ENCODE assay signal across 9 cellular contexts in the genomic region with DNA sequence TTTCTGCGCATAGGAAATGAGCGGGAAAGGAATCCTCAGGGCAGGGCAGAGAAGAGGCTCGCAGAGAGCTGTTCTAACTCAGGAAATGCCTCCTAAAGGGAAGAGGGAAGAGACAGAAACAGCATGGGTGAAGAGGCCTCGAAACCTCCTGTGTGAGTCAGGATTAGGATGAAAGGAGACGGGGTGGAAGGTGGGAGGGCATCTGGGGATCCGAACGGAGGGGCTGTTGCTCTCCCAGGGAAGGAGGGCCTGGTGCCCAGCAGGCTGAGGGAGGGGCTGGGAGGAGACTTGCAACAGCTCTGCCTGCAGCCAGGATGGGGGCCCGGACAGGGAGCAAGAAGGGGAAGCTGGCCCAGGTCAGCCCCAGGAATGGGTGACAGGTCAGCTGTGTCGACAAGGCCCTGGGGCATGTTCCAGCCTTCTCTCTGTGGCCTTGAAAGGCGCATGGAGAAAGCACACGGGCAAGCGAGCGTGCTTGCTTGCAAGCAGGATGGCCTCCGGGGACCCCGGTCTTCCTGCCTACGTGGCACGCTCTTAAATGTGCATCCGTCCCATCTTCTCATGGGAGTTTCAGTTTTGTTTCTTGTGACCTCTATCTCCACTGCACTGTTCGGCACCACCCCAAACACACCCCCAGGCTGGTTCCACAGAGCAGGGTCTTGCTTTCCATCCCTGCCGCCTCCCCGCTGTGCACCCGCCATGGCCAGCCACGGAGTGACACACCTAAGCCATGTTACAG.
A peak's percentile ranks its signal among the peaks of the same experiment; 100 is the strongest.
DNase-seq lines count a peak whose midpoint lies in the region; ATAC-seq, FAIRE-seq and TF ChIP-seq lines count a peak whose summit lies in the region.
"Had no signal": no experiment of that assay in that cellular context is flagged by ENCODE, and none has a peak within 500 bp of the region (broad histone marks: within the 10 kb centered on the region; RNA-seq: fewer than 3 reads in every experiment).

No MANE protein-coding gene starts in this region.

- H3K27me3 ChIP-seq in NT2/D1 (ENCODE audit: insufficient read depth, insufficient read length) = no peaks in the 10 kb centered on the region
- no peaks in the 10 kb centered on the region for H3K27me3 ChIP-seq in lung (ENCODE audit: control insufficient read depth, insufficient read depth)

- no peak overlapping the region for H3K4me3 ChIP-seq in NT2/D1 (ENCODE audit: insufficient read length, low read depth)
- H3K4me3 ChIP-seq in lung = no peak overlapping the region

- H3K36me3 ChIP-seq in NT2/D1 (ENCODE audit: insufficient read depth, insufficient read length, low read length) = peaks cover 19% of the 10 kb centered on the region
- H3K36me3 ChIP-seq in lung (ENCODE audit: control insufficient read depth in 2 of 2, insufficient read depth in 2 of 2, low read length in 2 of 2) = peaks cover 12 to 29% of the 10 kb centered on the region in 2 donors

- H3K4me1 Mint-ChIP-seq in Calu3 (ENCODE audit: low read depth, unreplicated experiment) = no peaks in the 10 kb centered on the region

- ATAC-seq in GM21786 (IDR thresholded peaks at IDR 0.05; ENCODE audit: unreplicated experiment) (peak; percentile 97), lung (ENCODE audit: insufficient read depth, low FRiP score) (no peak)

- peak; percentile 68 for DNase-seq in GM18507 (ENCODE audit: extremely low spot score, insufficient read length, low read depth)
- no peak for DNase-seq in NT2/D1 (ENCODE audit: low read depth, low spot score)
- DNase-seq in lung (ENCODE audit: low spot score) = peak; percentile 44
- DNase-seq in AML-193 (lab: John Stamatoyannopoulos, UW) = no peak
- DNase-seq in NCI-H82 treated with DMSO at 0.1 percent for 48 hours (lab: John Stamatoyannopoulos, UW; ENCODE audit: unreplicated experiment) = no peak
- DNase-seq in Calu3 = no peak
- DNase-seq in SHP77 (lab: John Stamatoyannopoulos, UW) = no peak

- intact Hi-C loops in Calu3 (cut with micrococcal nuclease; ENCODE audit: unreplicated experiment) = no loop called here

- peak; percentile 92 for FAIRE-seq in GM18507 (lab: Jason Lieb, UNC)

- H3K36me3 Mint-ChIP-seq in Calu3 (ENCODE audit: insufficient read depth, unreplicated experiment) = peaks cover 10% of the 10 kb centered on the region

- H3K9me3 Mint-ChIP-seq in Calu3 (ENCODE audit: low read depth, unreplicated experiment) = no peaks in the 10 kb centered on the region

- peak overlapping the region; percentile 43 to 83 for H3K27ac ChIP-seq in lung (ENCODE audit: low read depth in 1 of 2, low read length in 1 of 2)
- H3K27ac ChIP-seq: epithelial cell of prostate had no signal

- no peak overlapping the region for H3K4me3 Mint-ChIP-seq in Calu3 (ENCODE audit: low read depth, unreplicated experiment)

- no peaks in the 10 kb centered on the region for H3K27me3 Mint-ChIP-seq in Calu3 (ENCODE audit: unreplicated experiment)

- no TSS peak for BruUV-seq in Calu3 (replicated peaks; lab: Mats Ljungman, UMichigan)

- TF ChIP-seq CTCF in lung (IDR thresholded peaks at IDR 0.05; ENCODE audit: control extremely low read depth, extremely low read depth) (no peak), Calu3 (IDR thresholded peaks at IDR 0.05; ENCODE audit: unreplicated experiment) (no peak)

- H3K9me3 ChIP-seq in NT2/D1 (ENCODE audit: insufficient read depth, low read length) (no peaks in the 10 kb centered on the region), lung (ENCODE audit: control insufficient read depth in 2 of 2, insufficient read depth in 1 of 2, low read length in 1 of 2) (no peaks in the 10 kb centered on the region)

- CTCF ChIA-PET in Calu3 (lab: Charles Lee) = no interaction called here

- no peak overlapping the region for H3K27ac Mint-ChIP-seq in Calu3 (ENCODE audit: unreplicated experiment)

- H3K9ac ChIP-seq in NT2/D1 (ENCODE audit: insufficient read length, low read depth) = peak overlapping the region; percentile 36

- peaks cover 14% of the 10 kb centered on the region for H3K4me1 ChIP-seq in NT2/D1 (ENCODE audit: insufficient read depth, insufficient read length)
- H3K4me1 ChIP-seq in lung (ENCODE audit: control insufficient read depth in 2 of 2, insufficient read depth in 2 of 2, low read length in 2 of 2) = peaks cover 3 to 14% of the 10 kb centered on the region in 2 donors

- 61 to 65% methylated on average over 23 of the region's 23 CpGs for WGBS in lung, 2 donors

Comparison
In these comparisons a context has a peak if more than half of its experiments do, and no peak if none do; other contexts are left out.
1. DNase-seq: peak in GM18507 (single experiment) and lung (single experiment); none in NT2/D1 (single experiment), AML-193 (0 of 2), NCI-H82 treated with DMSO at 0.1 percent for 48 hours (single experiment), Calu3 (single experiment) and SHP77 (0 of 2).